11 cellular contexts compared by ENCODE assay signal in the genomic region with DNA sequence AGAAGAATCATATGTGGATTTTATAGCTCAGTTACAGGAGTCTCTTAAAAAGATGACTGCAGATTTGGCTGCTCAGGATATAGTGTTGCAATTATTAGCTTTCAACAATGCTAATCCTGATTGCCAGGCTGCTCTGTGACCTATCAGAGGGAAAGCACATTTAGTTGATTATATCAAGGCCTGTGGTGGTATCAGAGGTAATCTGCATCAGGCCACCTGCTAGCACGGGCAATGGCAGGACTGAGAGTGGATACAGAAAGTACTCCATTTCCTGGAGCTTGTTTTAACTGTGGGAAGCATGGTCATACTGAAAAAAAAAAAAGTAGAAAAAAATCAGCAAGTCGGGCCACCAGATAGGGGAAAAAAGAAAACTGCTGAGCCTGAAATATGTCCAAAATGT. TPM values are rescaled to one million over a fixed set of nuclear protein-coding genes. Genes with fewer than 3 reads are reported as not detected.
"Had no signal": no experiment of that assay in that cellular context is flagged by ENCODE, and none has a peak within 500 bp of the region (broad histone marks: within the 10 kb centered on the region; RNA-seq: fewer than 3 reads in every experiment).

No MANE protein-coding gene starts in this region.

RNA-seq across cellular contexts. Expression of a gene that starts 42.2 kb away (rescaled TPM):
- total RNA-seq: occipital lobe, osteoblast, progenitor cell of endocrine pancreas, smooth muscle cell, transverse colon had no signal
- polyA plus RNA-seq: neural cell, smooth muscle cell had no signal

RNA-seq across cellular contexts. Expression of a gene that starts 51.1 kb away (rescaled TPM):
- total RNA-seq: natural killer cell, occipital lobe, osteoblast, sciatic nerve, smooth muscle cell, spleen, transverse colon, urinary bladder, uterus had no signal
- polyA plus RNA-seq: neural cell, smooth muscle cell, urinary bladder had no signal
